In genomic region chr1:47508900-47509488, GRCh38 we compare ENCODE assay signal across 1 cellular context.
TF ChIP-seq lines count a peak whose summit lies in the region.

No MANE protein-coding gene starts in this region.

TF ChIP-seq in H1, 55 proteins besides CTCF, POLR2A, EP300 and RAD21 (continued from another document):
- TF ChIP-seq CHD7 (IDR thresholded peaks at IDR 0.05; ENCODE audit: insufficient replicate concordance, low read length) (no peak), CTBP2 (IDR thresholded peaks at IDR 0.05; ENCODE audit: borderline replicate concordance, insufficient read depth, insufficient read length, low read length) (no peak), TEAD4 (IDR thresholded peaks at IDR 0.05; ENCODE audit: low read depth, low read length) (no peak)
